1 cellular context compared by ENCODE assay signal in genomic region chr7:129443612-129444011, GRCh38.
A peak's percentile ranks its signal among the peaks of the same experiment; 100 is the strongest.
TF ChIP-seq lines count a peak whose summit lies in the region.

No MANE protein-coding gene starts in this region.

TF ChIP-seq in K562, 482 proteins besides CTCF, POLR2A, EP300 and RAD21:
- no peak for TF ChIP-seq CTCFL (IDR thresholded peaks at IDR 0.05; ENCODE audit: borderline replicate concordance, insufficient read depth, low read depth, low read length, poor library complexity, severe bottlenecking)
- no peak for TF ChIP-seq HNRNPH1 (optimal IDR thresholded peaks at IDR 0.05; ENCODE audit: low read depth, low read length)
- no peak for TF ChIP-seq FOXJ2 (tag; IDR thresholded peaks at IDR 0.05)
- TF ChIP-seq TCF3 (CRISPR knock-in tag; IDR thresholded peaks at IDR 0.05) = peak; percentile 56
- TF ChIP-seq TOE1 (IDR thresholded peaks at IDR 0.05; ENCODE audit: borderline replicate concordance) = no peak
- TF ChIP-seq TOE1 (CRISPR knock-in tag; IDR thresholded peaks at IDR 0.05; ENCODE audit: borderline replicate concordance, low read depth) = 0 out of 2 replicates have a peak, but pooled peaks have one; percentile 28
- no peak for TF ChIP-seq DMBX1 (CRISPR knock-in tag; IDR thresholded peaks at IDR 0.05; ENCODE audit: borderline replicate concordance)
- TF ChIP-seq HNRNPK (IDR thresholded peaks at IDR 0.05; ENCODE audit: low read depth, low read length, poor library complexity, severe bottlenecking) = no peak
